Comparison of ENCODE assay signal across 1 cellular context in the genomic region with DNA sequence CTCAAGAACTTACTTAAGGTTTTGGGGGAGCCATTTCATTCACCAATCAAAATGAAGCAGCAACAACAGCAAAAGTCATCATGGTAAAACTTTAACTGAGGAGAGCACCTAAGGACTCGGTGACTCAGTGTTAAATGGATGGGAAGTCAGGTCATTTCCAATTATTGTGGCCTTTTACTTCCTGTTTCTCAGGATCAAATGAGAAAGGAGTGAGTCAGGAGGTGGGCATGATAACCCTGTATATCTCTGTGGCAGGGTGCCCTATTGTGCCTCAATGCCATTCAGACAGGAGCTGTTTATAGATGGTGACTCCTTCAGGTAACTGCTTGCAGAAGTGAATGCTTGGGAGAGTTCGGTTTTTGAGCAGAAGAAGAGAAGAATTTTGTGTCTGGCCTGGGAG.
TF ChIP-seq lines count a peak whose summit lies in the region.

No MANE protein-coding gene starts in this region.

TF ChIP-seq in GM12878, 131 proteins besides CTCF, POLR2A, EP300 and RAD21 (continued from another document):
- TF ChIP-seq, protein P1, sequence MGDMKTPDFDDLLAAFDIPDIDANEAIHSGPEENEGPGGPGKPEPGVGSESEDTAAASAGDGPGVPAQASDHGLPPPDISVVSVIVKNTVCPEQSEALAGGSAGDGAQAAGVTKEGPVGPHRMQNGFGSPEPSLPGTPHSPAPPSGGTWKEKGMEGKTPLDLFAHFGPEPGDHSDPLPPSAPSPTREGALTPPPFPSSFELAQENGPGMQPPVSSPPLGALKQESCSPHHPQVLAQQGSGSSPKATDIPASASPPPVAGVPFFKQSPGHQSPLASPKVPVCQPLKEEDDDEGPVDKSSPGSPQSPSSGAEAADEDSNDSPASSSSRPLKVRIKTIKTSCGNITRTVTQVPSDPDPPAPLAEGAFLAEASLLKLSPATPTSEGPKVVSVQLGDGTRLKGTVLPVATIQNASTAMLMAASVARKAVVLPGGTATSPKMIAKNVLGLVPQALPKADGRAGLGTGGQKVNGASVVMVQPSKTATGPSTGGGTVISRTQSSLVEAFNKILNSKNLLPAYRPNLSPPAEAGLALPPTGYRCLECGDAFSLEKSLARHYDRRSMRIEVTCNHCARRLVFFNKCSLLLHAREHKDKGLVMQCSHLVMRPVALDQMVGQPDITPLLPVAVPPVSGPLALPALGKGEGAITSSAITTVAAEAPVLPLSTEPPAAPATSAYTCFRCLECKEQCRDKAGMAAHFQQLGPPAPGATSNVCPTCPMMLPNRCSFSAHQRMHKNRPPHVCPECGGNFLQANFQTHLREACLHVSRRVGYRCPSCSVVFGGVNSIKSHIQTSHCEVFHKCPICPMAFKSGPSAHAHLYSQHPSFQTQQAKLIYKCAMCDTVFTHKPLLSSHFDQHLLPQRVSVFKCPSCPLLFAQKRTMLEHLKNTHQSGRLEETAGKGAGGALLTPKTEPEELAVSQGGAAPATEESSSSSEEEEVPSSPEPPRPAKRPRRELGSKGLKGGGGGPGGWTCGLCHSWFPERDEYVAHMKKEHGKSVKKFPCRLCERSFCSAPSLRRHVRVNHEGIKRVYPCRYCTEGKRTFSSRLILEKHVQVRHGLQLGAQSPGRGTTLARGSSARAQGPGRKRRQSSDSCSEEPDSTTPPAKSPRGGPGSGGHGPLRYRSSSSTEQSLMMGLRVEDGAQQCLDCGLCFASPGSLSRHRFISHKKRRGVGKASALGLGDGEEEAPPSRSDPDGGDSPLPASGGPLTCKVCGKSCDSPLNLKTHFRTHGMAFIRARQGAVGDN (IDR thresholded peaks at IDR 0.05), result no peak
- TF ChIP-seq KAT2A (conservative IDR thresholded peaks at IDR 0.05; ENCODE audit: control insufficient read depth, low read depth, low read length) (no peak), RB1 (IDR thresholded peaks at IDR 0.05; ENCODE audit: borderline replicate concordance) (no peak)
- TF ChIP-seq, protein P2, sequence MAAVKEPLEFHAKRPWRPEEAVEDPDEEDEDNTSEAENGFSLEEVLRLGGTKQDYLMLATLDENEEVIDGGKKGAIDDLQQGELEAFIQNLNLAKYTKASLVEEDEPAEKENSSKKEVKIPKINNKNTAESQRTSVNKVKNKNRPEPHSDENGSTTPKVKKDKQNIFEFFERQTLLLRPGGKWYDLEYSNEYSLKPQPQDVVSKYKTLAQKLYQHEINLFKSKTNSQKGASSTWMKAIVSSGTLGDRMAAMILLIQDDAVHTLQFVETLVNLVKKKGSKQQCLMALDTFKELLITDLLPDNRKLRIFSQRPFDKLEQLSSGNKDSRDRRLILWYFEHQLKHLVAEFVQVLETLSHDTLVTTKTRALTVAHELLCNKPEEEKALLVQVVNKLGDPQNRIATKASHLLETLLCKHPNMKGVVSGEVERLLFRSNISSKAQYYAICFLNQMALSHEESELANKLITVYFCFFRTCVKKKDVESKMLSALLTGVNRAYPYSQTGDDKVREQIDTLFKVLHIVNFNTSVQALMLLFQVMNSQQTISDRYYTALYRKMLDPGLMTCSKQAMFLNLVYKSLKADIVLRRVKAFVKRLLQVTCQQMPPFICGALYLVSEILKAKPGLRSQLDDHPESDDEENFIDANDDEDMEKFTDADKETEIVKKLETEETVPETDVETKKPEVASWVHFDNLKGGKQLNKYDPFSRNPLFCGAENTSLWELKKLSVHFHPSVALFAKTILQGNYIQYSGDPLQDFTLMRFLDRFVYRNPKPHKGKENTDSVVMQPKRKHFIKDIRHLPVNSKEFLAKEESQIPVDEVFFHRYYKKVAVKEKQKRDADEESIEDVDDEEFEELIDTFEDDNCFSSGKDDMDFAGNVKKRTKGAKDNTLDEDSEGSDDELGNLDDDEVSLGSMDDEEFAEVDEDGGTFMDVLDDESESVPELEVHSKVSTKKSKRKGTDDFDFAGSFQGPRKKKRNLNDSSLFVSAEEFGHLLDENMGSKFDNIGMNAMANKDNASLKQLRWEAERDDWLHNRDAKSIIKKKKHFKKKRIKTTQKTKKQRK (IDR thresholded peaks at IDR 0.05; ENCODE audit: low read depth, low read length), result no peak
TF ChIP-seq in GM12878: peak in this region for 0.
